ENCODE assay signal across 8 cellular contexts in genomic region chr16:29848420-29849297, GRCh38. TPM values are rescaled to one million over a fixed set of nuclear protein-coding genes. Genes with fewer than 3 reads are reported as not detected.
DNase-seq lines count a peak whose midpoint lies in the region; ATAC-seq, FAIRE-seq and TF ChIP-seq lines count a peak whose summit lies in the region.

No MANE protein-coding gene starts in this region.

- intact Hi-C loops in mammary epithelial cell (cut with micrococcal nuclease) (loop anchor here (1.0 to 5.0 kb wide), 4 partner anchors 28 to 174 kb away; partner anchors contain the start of genes C16orf92, MAZ and MVP), kidney (cut with DNase I) (no loop called here)

- no peak overlapping the region for H3K27ac ChIP-seq in mammary epithelial cell (ENCODE audit: insufficient read depth, low read depth, low read length)
- no peak overlapping the region for H3K27ac ChIP-seq in kidney (ENCODE audit: low read depth in 2 of 2, low read length in 2 of 2)

- dilution Hi-C loops in mammary epithelial cell (cut with HindIII; ENCODE audit: low sequenced_read_pairs), result no loop called here

- no TSS peak for BruUV-seq in mammary epithelial cell (replicated peaks; lab: Mats Ljungman, UMichigan)

- H3K9ac ChIP-seq in mammary epithelial cell (ENCODE audit: insufficient read depth, low read length) (no peak overlapping the region), kidney (ENCODE audit: low read length in 2 of 2) (no peak overlapping the region)

- H3K27me3 ChIP-seq in mammary epithelial cell (ENCODE audit: insufficient read depth, low read length), result no peaks in the 10 kb centered on the region

- peaks cover 13% of the 10 kb centered on the region for H3K36me3 ChIP-seq in mammary epithelial cell (ENCODE audit: insufficient read depth, low read length)
- peaks cover 22 to 25% of the 10 kb centered on the region in 2 donors for H3K36me3 ChIP-seq in kidney (ENCODE audit: control insufficient read depth in 1 of 2, insufficient read depth in 2 of 2, low read length in 2 of 2)

- no peaks in the 10 kb centered on the region for H3K4me1 ChIP-seq in mammary epithelial cell (ENCODE audit: insufficient read depth, low read length)
- H3K4me1 ChIP-seq in kidney (ENCODE audit: control insufficient read depth in 1 of 2, insufficient read depth in 1 of 2, low read depth in 1 of 2, low read length in 2 of 2), result peaks cover 0 to 3% of the 10 kb centered on the region in 2 donors

- no peaks in the 10 kb centered on the region for H3K79me2 ChIP-seq in mammary epithelial cell (ENCODE audit: insufficient read depth, low read length)

- no peak overlapping the region for H2AFZ ChIP-seq in mammary epithelial cell (ENCODE audit: low read depth, low read length)

- DNase-seq in NCI-H2081 (lab: John Stamatoyannopoulos, UW) (peak; percentile 5 to 24), NCI-H2081 treated with DMSO at 0.1 percent for 48 hours (lab: John Stamatoyannopoulos, UW) (no peak), NCI-H1092 treated with DMSO at 0.1 percent for 48 hours (lab: John Stamatoyannopoulos, UW) (peak; percentile 53), mammary epithelial cell (peak; percentile 39), kidney (peak; percentile 92)
- DNase-seq in activated CD4-positive, CD25-positive, alpha-beta regulatory T cell (lab: John Stamatoyannopoulos, UW), result peak; percentile 56 to 75 (median 70)
- DNase-seq in stimulated activated CD4-positive, alpha-beta T cell treated with anti-CD3 and anti-CD28 coated beads, Interleukin-2, amount 100 ng/mL, for 24 hours, result peak; percentile 86 to 90

- WGBS in mammary epithelial cell (ENCODE audit: low coverage, missing lambda C conversion rate), result 43% methylated on average over 15 of the region's 15 CpGs

- no peak overlapping the region for H3K4me3 ChIP-seq in mammary epithelial cell (replicated peaks in 1 of 3; ENCODE audit: insufficient read depth in 1 of 3, low read depth in 2 of 3, low read length in 3 of 3)
- H3K4me3 ChIP-seq in kidney (ENCODE audit: low read length in 2 of 2), result no peak overlapping the region

- TF ChIP-seq CTCF in mammary epithelial cell (conservative IDR thresholded peaks at IDR 0.05 in 1 of 2, IDR thresholded peaks at IDR 0.05 in 1 of 2; ENCODE audit: extremely low read depth in 1 of 2, insufficient read depth in 1 of 2, low read depth in 1 of 2, low read length in 2 of 2) (peak; percentile 86 to 89), kidney (IDR thresholded peaks at IDR 0.05; ENCODE audit: borderline replicate concordance, extremely low read depth, insufficient read depth) (peak; percentile 76)

- H3K9me3 ChIP-seq in mammary epithelial cell (replicated peaks; ENCODE audit: insufficient read depth, low read length), result no peaks in the 10 kb centered on the region
- no peaks in the 10 kb centered on the region for H3K9me3 ChIP-seq in kidney (ENCODE audit: control insufficient read depth in 1 of 2, low read length in 2 of 2)

- ATAC-seq in HG02610 (IDR thresholded peaks at IDR 0.05; ENCODE audit: unreplicated experiment), result no peak

- no peak for FAIRE-seq in kidney (lab: Jason Lieb, UNC)

- no peak overlapping the region for H3K4me2 ChIP-seq in mammary epithelial cell (ENCODE audit: insufficient read depth, low read depth, low read length)

- CTCF ChIA-PET in mammary epithelial cell (lab: Charles Lee; ENCODE audit: low non-redundant PET), result interaction anchor here (0.6 to 1.0 kb wide), 8 partner anchors 21 to 751 kb away, joined by 3 to 11 read pairs (median 6); partner anchors contain the start of genes MVP and PAGR1

- in situ Hi-C loops in mammary epithelial cell (cut with MboI; ENCODE audit: low sequenced_read_pairs in 2 of 2), result loop anchor here in 1 of 2 donors (25.0 kb wide), 1 partner anchor 136 kb away; no protein-coding TSS in a partner anchor

- H4K20me1 ChIP-seq in mammary epithelial cell (ENCODE audit: insufficient read depth, low read length), result no peaks in the 10 kb centered on the region

RNA-seq across cellular contexts. Expression of gene CDIPT, which starts 14.4 kb away (rescaled TPM):
- total RNA-seq in mammary epithelial cell, result 10 to 100 TPM; 47.8 to 72.2 TPM
- 72.2 TPM for polyA plus RNA-seq in mammary epithelial cell
- 76.9 TPM for polyA minus RNA-seq in mammary epithelial cell
- total RNA-seq in kidney, result 85.9 TPM
- 148 TPM for polyA plus RNA-seq in kidney (ENCODE audit: insufficient read depth, low read depth, low replicate concordance)

RNA-seq across cellular contexts. Expression of gene MVP, which starts 28.4 kb away (rescaled TPM):
- total RNA-seq in mammary epithelial cell (100 to 1,000 TPM; 116 to 138 TPM), kidney (271 TPM)
- polyA plus RNA-seq in mammary epithelial cell (102 TPM), kidney (ENCODE audit: insufficient read depth, low read depth, low replicate concordance) (123 TPM)
- polyA minus RNA-seq in mammary epithelial cell, result 493 TPM

RNA-seq across cellular contexts. Expression of gene PAGR1, which starts 32.7 kb away (rescaled TPM):
- 10 to 100 TPM; 13.7 to 24.9 TPM for total RNA-seq in mammary epithelial cell
- polyA plus RNA-seq in mammary epithelial cell, result 25.1 TPM
- 18.4 TPM for polyA minus RNA-seq in mammary epithelial cell
- 23.5 TPM for total RNA-seq in kidney
- 30.0 TPM for polyA plus RNA-seq in kidney (ENCODE audit: insufficient read depth, low read depth, low replicate concordance)

RNA-seq across cellular contexts. Expression of gene PRRT2, which starts 36.7 kb away (rescaled TPM):
- total RNA-seq in mammary epithelial cell (under 1 TPM in 1 of 2 donors, not detected in 1; 0.42 TPM), kidney (1.9 TPM)
- polyA plus RNA-seq in mammary epithelial cell (0.07 TPM), kidney (ENCODE audit: insufficient read depth, low read depth, low replicate concordance) (0.88 TPM)
- not detected for polyA minus RNA-seq in mammary epithelial cell

RNA-seq across cellular contexts. Expression of gene MAZ, which starts 42.3 kb away (rescaled TPM):
- total RNA-seq in mammary epithelial cell (100 to 1,000 TPM in 1 of 2 donors, 10 to 100 TPM in 1; 80.2 to 139 TPM), kidney (137 TPM)
- polyA plus RNA-seq in mammary epithelial cell (117 TPM), kidney (ENCODE audit: insufficient read depth, low read depth, low replicate concordance) (85.5 TPM)
- 374 TPM for polyA minus RNA-seq in mammary epithelial cell
